8 cellular contexts compared by ENCODE assay signal in the genomic region with DNA sequence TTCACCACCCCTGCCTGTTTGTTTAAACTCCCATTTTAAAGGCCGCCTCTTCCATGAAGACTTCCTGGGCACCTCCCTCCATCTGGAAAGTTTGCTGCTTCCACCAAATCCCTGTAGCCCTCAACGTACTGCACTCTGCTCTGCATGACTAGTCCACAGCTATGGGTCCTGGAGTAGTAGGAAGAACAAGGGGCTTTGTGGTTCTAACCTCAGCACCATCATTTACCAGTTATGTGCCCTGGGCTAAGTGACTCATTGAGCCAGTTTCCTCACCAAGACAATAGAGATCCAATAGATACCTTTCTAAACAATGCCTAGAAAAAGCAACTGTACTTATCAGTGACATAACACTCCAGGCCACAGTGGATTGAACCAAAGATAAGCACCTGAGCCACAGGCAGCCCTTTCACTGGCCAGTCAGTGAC. TPM values are rescaled to one million over a fixed set of nuclear protein-coding genes. Genes with fewer than 3 reads are reported as not detected.
A peak's percentile ranks its signal among the peaks of the same experiment; 100 is the strongest.
DNase-seq lines count a peak whose midpoint lies in the region; ATAC-seq and TF ChIP-seq lines count a peak whose summit lies in the region.

No MANE protein-coding gene starts in this region.

- peak overlapping the region; percentile 19 for H3K27ac ChIP-seq in lower lobe of right lung

- intact Hi-C loops in lower lobe of right lung (cut with DNase I): no loop called here

- peaks cover 64% of the 10 kb centered on the region for H3K4me1 ChIP-seq in adipocyte (ENCODE audit: control insufficient read depth, insufficient read depth, low read length)
- H3K4me1 ChIP-seq in lower lobe of right lung: peaks cover 58% of the 10 kb centered on the region

- CTCF ChIA-PET in BJ (lab: Yijun Ruan, JAX): interaction anchor here (1.0 to 4.0 kb wide), 7 partner anchors 10 to 144 kb away, joined by 3 to 20 read pairs (median 4); a partner anchor contains a TSS

- H3K36me3 ChIP-seq in BJ (ENCODE audit: control insufficient read depth, insufficient read depth, low read length) (no peaks in the 10 kb centered on the region), adipocyte (ENCODE audit: control insufficient read depth, insufficient read depth, low read length, severe bottlenecking) (no peaks in the 10 kb centered on the region), lower lobe of right lung (no peaks in the 10 kb centered on the region)

- DNase-seq in BJ (ENCODE audit: low read depth): peak; percentile 79
- DNase-seq in LoVo (ENCODE audit: low spot score): peak; percentile 56
- DNase-seq in adipocyte (ENCODE audit: low read depth): peak; percentile 78
- DNase-seq in lower lobe of right lung: no peak
- no peak for DNase-seq in SK-N-DZ (ENCODE audit: low spot score)
- no peak for DNase-seq in pons (ENCODE audit: low spot score)
- no peak for DNase-seq in mesenteric fat pad (ENCODE audit: low spot score)
- no peak for DNase-seq in COR-L47 (lab: John Stamatoyannopoulos, UW)

- H3K4me3 ChIP-seq in BJ (ENCODE audit: low read depth, low read length) (no peak overlapping the region), adipocyte (ENCODE audit: low read length) (no peak overlapping the region), lower lobe of right lung (no peak overlapping the region)

- H3K9me3 ChIP-seq in adipocyte (ENCODE audit: control insufficient read depth, low read length) (no peaks in the 10 kb centered on the region), lower lobe of right lung (no peaks in the 10 kb centered on the region)

- POLR2A ChIA-PET in BJ (lab: Charles Lee): interaction anchor here (0.6 kb wide), 1 partner anchor 13 kb away, joined by 9 read pairs; no protein-coding TSS in a partner anchor

- TF ChIP-seq CTCF in BJ (IDR thresholded peaks at IDR 0.05; ENCODE audit: insufficient read depth, low read depth, low read length): no peak
- TF ChIP-seq CTCF in lower lobe of right lung (IDR thresholded peaks at IDR 0.05): no peak

- no peak for ATAC-seq in lower lobe of right lung

- no peaks in the 10 kb centered on the region for H3K27me3 ChIP-seq in BJ (ENCODE audit: control insufficient read depth, insufficient read depth, low read length)
- H3K27me3 ChIP-seq in adipocyte (replicated peaks; ENCODE audit: control insufficient read depth, insufficient read depth, low read length): no peaks in the 10 kb centered on the region
- no peaks in the 10 kb centered on the region for H3K27me3 ChIP-seq in lower lobe of right lung (ENCODE audit: low read depth)

- peak overlapping the region; percentile 64 for H3K9ac ChIP-seq in adipocyte (ENCODE audit: low read length)

RNA-seq across cellular contexts. Expression of a gene that starts 8.5 kb away (rescaled TPM):
- polyA plus RNA-seq in BJ (2011; rRNA removed): 27.5 and 41.1 TPM in 2 replicates
- 23.2 and 23.7 TPM in 2 replicates for polyA minus RNA-seq in BJ (2011; rRNA and poly(A)+ RNA removed)
- total RNA-seq in lower lobe of right lung: 39.5 TPM
- 0.01 TPM in 1 of 2 replicates, not detected in the other for polyA plus RNA-seq in SK-N-DZ (2014; cell fraction: cytosol; rRNA removed)
- not detected in 2 replicates for polyA plus RNA-seq in SK-N-DZ (2014; cell fraction: nucleus; rRNA removed)
- 58.2 TPM for total RNA-seq in mesenteric fat pad

Comparison
In these comparisons a context has a peak if more than half of its experiments do, and no peak if none do; other contexts are left out.
1. DNase-seq: peak in BJ (single experiment), LoVo (single experiment) and adipocyte (single experiment); none in lower lobe of right lung (single experiment), SK-N-DZ (single experiment), pons (single experiment), mesenteric fat pad (single experiment) and COR-L47 (single experiment).